Comparison of ENCODE assay signal across 8 cellular contexts in genomic region chr4:185202984-185203379, GRCh38. TPM values are rescaled to one million over a fixed set of nuclear protein-coding genes. Genes with fewer than 3 reads are reported as not detected.
DNase-seq lines count a peak whose midpoint lies in the region; ATAC-seq lines count a peak whose summit lies in the region.

No MANE protein-coding gene starts in this region.

- H3K4me3 Mint-ChIP-seq in activated T-cell treated with anti-CD3 and anti-CD28 coated beads, Interleukin-2, amount 50 U/mL, for 72 hours, result peak overlapping the region; percentile 93 to 97

- peaks cover 3 to 5% of the 10 kb centered on the region in 2 donors for H3K36me3 Mint-ChIP-seq in activated T-cell treated with anti-CD3 and anti-CD28 coated beads, Interleukin-2, amount 50 U/mL, for 72 hours (ENCODE audit: insufficient read depth in 2 of 2)

- peak overlapping the region; percentile 88 for H3K27ac ChIP-seq in substantia nigra (ENCODE audit: low read depth, low read length, poor library complexity, severe bottlenecking)

- H3K36me3 ChIP-seq in iPS-15b (ENCODE audit: control insufficient read depth, insufficient read depth, low read length), result no peaks in the 10 kb centered on the region

- peaks cover 40% of the 10 kb centered on the region for H3K4me1 Mint-ChIP-seq in activated T-cell treated with anti-CD3 and anti-CD28 coated beads, Interleukin-2, amount 50 U/mL, for 72 hours (ENCODE audit: low read depth)

- H3K9me3 ChIP-seq in iPS-15b (ENCODE audit: control insufficient read depth, insufficient read depth, low read length), result no peaks in the 10 kb centered on the region

- H3K4me3 ChIP-seq in iPS-15b (ENCODE audit: low read depth, low read length), result peak overlapping the region; percentile 58

- ATAC-seq in GM18867 (IDR thresholded peaks at IDR 0.05; ENCODE audit: unreplicated experiment) (peak; percentile 3), HG03039 (IDR thresholded peaks at IDR 0.05; ENCODE audit: unreplicated experiment) (peak; percentile 6)
- peak in 1 of 2 donors; percentile 22 for ATAC-seq in activated T-cell treated with anti-CD3 and anti-CD28 coated beads, Interleukin-2, amount 50 U/mL, for 72 hours (replicated peaks in 1 of 2)

- peak overlapping the region; percentile 99 for H3K27ac Mint-ChIP-seq in activated T-cell treated with anti-CD3 and anti-CD28 coated beads, Interleukin-2, amount 50 U/mL, for 72 hours

- peak in 1 of 2 donors; percentile 5 for DNase-seq in activated T-cell treated with anti-CD3 and anti-CD28 coated beads, Interleukin-2, amount 50 U/mL, for 72 hours
- DNase-seq in substantia nigra (lab: John Stamatoyannopoulos, UW) (no peak), NAMALWA (ENCODE audit: low spot score) (no peak), kidney tubule cell (ENCODE audit: low spot score) (no peak)
- DNase-seq in activated CD4-positive, CD25-positive, alpha-beta regulatory T cell (lab: John Stamatoyannopoulos, UW), result no peak

- peaks cover 12% of the 10 kb centered on the region for H3K4me1 ChIP-seq in iPS-15b (ENCODE audit: control insufficient read depth, insufficient read depth, low read length)

- H3K9me3 Mint-ChIP-seq in activated T-cell treated with anti-CD3 and anti-CD28 coated beads, Interleukin-2, amount 50 U/mL, for 72 hours, result no peaks in the 10 kb centered on the region

- no peaks in the 10 kb centered on the region for H3K27me3 Mint-ChIP-seq in activated T-cell treated with anti-CD3 and anti-CD28 coated beads, Interleukin-2, amount 50 U/mL, for 72 hours (ENCODE audit: low read depth)

- no peak overlapping the region for H3K9ac ChIP-seq in iPS-15b (ENCODE audit: low read depth, low read length)

- peaks cover 11% of the 10 kb centered on the region for H3K27me3 ChIP-seq in iPS-15b (ENCODE audit: control insufficient read depth, insufficient read depth, low read length)

RNA-seq across cellular contexts. Expression of gene CFAP97, which starts 0.8 kb away (rescaled TPM):
- total RNA-seq in activated T-cell treated with anti-CD3 and anti-CD28 coated beads, Interleukin-2, amount 50 U/mL, for 72 hours, result 10 to 100 TPM; 47.3 to 51.8 TPM

RNA-seq across cellular contexts. Expression of gene SNX25, which starts 6.4 kb away (rescaled TPM):
- total RNA-seq in activated T-cell treated with anti-CD3 and anti-CD28 coated beads, Interleukin-2, amount 50 U/mL, for 72 hours, result 10 to 100 TPM; 15.8 to 17.9 TPM

RNA-seq across cellular contexts. Expression of gene SLC25A4, which starts 59.9 kb away (rescaled TPM):
- total RNA-seq in activated T-cell treated with anti-CD3 and anti-CD28 coated beads, Interleukin-2, amount 50 U/mL, for 72 hours, result 1 to 10 TPM; 4.2 to 7.8 TPM
